ENCODE assay signal across 17 cellular contexts in the genomic region with DNA sequence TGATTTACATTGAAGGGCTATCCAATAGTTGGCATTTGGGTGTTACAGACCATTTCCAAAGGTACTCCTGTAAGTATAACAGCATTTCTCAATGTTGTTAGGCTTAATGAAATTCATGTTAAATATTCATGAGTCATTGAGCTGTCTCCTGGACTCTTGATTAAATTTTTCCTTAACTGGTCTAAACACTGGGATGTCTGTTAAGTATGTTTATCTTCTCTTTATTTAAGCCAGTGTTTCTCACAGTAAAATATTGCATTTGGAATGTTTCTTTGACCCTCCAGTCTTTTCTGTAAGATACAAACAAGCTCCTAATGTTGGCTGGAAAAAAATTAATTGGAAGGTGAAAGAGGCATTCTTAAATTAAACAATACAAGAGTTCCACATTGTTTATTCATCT.
"Had no signal": no experiment of that assay in that cellular context is flagged by ENCODE, and none has a peak within 500 bp of the region (broad histone marks: within the 10 kb centered on the region; RNA-seq: fewer than 3 reads in every experiment).

No MANE protein-coding gene starts in this region.

- H3K27ac ChIP-seq: ascending aorta, lower lobe of right lung, tibial artery had no signal

- H3K27me3 ChIP-seq: ascending aorta, tibial artery had no signal

- DNase-seq: activated CD4-positive, alpha-beta T cell treated with anti-CD3 and anti-CD28 coated beads, Interleukin-2, amount 10 ng/mL, durations not matched to agents 7 days and 5 days; activated CD8-positive, alpha-beta memory T cell treated with anti-CD3 and anti-CD28 coated beads for 24 hours; activated CD8-positive, alpha-beta memory T cell treated with anti-CD3 and anti-CD28 coated beads, Interleukin-2, amount 50 U/mL, for 48 hours; activated effector memory CD4-positive, alpha-beta T cell treated with Interleukin-2 at 50 U/mL for 16 hours; activated naive CD4-positive, alpha-beta T cell treated with anti-CD3 and anti-CD28 coated beads, Interleukin-2, amount 50 U/mL, for 16 hours; activated T-cell treated with anti-CD3 and anti-CD28 coated beads, Interleukin-2, amount 50 U/mL, for 48 hours; effector CD4-positive, alpha-beta T cell; lower lobe of right lung; nucleus accumbens; stimulated activated naive CD8-positive, alpha-beta T cell treated with anti-CD3 and anti-CD28 coated beads, Interleukin-15, Interleukin-2, amounts not matched to agents 100 U/mL and 50 U/mL, for 24 hours; substantia nigra; tibial artery had no signal

- H3K4me1 ChIP-seq: ascending aorta, lower lobe of right lung had no signal

- H3K36me3 ChIP-seq: ascending aorta, lower lobe of right lung, tibial artery had no signal

- H3K4me3 Mint-ChIP-seq: activated CD4-positive, alpha-beta T cell treated with anti-CD3 and anti-CD28 coated beads, Interleukin-2, amount 10 ng/mL, durations not matched to agents 7 days and 5 days; natural killer cell treated with Interleukin-12 subunit alpha and Interleukin-12 subunit beta and Interleukin-15 and Interleukin-18, amount 100 ng/mL, for 72 hours had no signal

- H3K9me3 ChIP-seq: ascending aorta, lower lobe of right lung, tibial artery had no signal

- H3K4me1 Mint-ChIP-seq: activated CD4-positive, alpha-beta T cell treated with anti-CD3 and anti-CD28 coated beads, Interleukin-2, amount 10 ng/mL, durations not matched to agents 7 days and 5 days had no signal

- H3K27me3 Mint-ChIP-seq: activated CD4-positive, alpha-beta T cell treated with anti-CD3 and anti-CD28 coated beads, Interleukin-2, amount 10 ng/mL, durations not matched to agents 7 days and 5 days; natural killer cell treated with Interleukin-12 subunit alpha and Interleukin-12 subunit beta and Interleukin-15 and Interleukin-18, amount 100 ng/mL, for 72 hours had no signal

- H3K27ac Mint-ChIP-seq: activated CD4-positive, alpha-beta T cell treated with anti-CD3 and anti-CD28 coated beads, Interleukin-2, amount 10 ng/mL, durations not matched to agents 7 days and 5 days; natural killer cell treated with Interleukin-12 subunit alpha and Interleukin-12 subunit beta and Interleukin-15 and Interleukin-18, amount 100 ng/mL, for 72 hours had no signal

- FAIRE-seq: bronchial epithelial cell, frontal cortex, keratinocyte had no signal

- H3K4me3 ChIP-seq: ascending aorta, lower lobe of right lung, tibial artery had no signal

- H3K36me3 Mint-ChIP-seq: natural killer cell treated with Interleukin-12 subunit alpha and Interleukin-12 subunit beta and Interleukin-15 and Interleukin-18, amount 100 ng/mL, for 72 hours had no signal

- H3K9me3 Mint-ChIP-seq: activated CD4-positive, alpha-beta T cell treated with anti-CD3 and anti-CD28 coated beads, Interleukin-2, amount 10 ng/mL, durations not matched to agents 7 days and 5 days had no signal
